In genomic region chr6:99589907-99590493, GRCh38 we compare ENCODE assay signal across 17 cellular contexts. TPM values are rescaled to one million over a fixed set of nuclear protein-coding genes. Genes with fewer than 3 reads are reported as not detected.
A peak's percentile ranks its signal among the peaks of the same experiment; 100 is the strongest.
DNase-seq lines count a peak whose midpoint lies in the region; ATAC-seq and TF ChIP-seq lines count a peak whose summit lies in the region.
"Had no signal": no experiment of that assay in that cellular context is flagged by ENCODE, and none has a peak within 500 bp of the region (broad histone marks: within the 10 kb centered on the region; RNA-seq: fewer than 3 reads in every experiment).

No MANE protein-coding gene starts in this region.

- H3K36me3 ChIP-seq in PC-3 (ENCODE audit: low read depth, low read length) (no peaks in the 10 kb centered on the region), neural cell (ENCODE audit: insufficient read depth, low read length) (no peaks in the 10 kb centered on the region)
- H3K36me3 ChIP-seq: lower lobe of right lung, Peyer's patch, tibial nerve had no signal

- H4K20me1 ChIP-seq in PC-3 (ENCODE audit: low read length) (no peaks in the 10 kb centered on the region), neural cell (ENCODE audit: insufficient read depth) (no peaks in the 10 kb centered on the region)

- H3K4me3 Mint-ChIP-seq in activated T-cell treated with anti-CD3 and anti-CD28 coated beads, Interleukin-2, amount 50 U/mL, for 24 hours, result peak overlapping the region; percentile 78
- peak overlapping the region; percentile 60 to 88 (median 81) for H3K4me3 Mint-ChIP-seq in brain

- H3K4me3 ChIP-seq in PC-3 (ENCODE audit: low read length), result no peak overlapping the region
- no peak overlapping the region for H3K4me3 ChIP-seq in neural cell (ENCODE audit: low read length)

- H3K9ac ChIP-seq in PC-3 (ENCODE audit: low read length) (no peak overlapping the region), neural cell (ENCODE audit: low read length) (no peak overlapping the region)

- DNase-seq in activated T-cell treated with anti-CD3 and anti-CD28 coated beads, Interleukin-2, amount 50 U/mL, for 24 hours, result no peak
- DNase-seq in activated T-cell treated with anti-CD3 and anti-CD28 coated beads, Interleukin-2, amount 50 U/mL, for 1 hour, result no peak
- no peak for DNase-seq in PC-3
- DNase-seq: activated CD4-positive, CD25-positive, alpha-beta regulatory T cell treated with anti-CD3 and anti-CD28 coated beads, Interleukin-2, amount 50 U/mL, for 72 hours; activated effector memory CD4-positive, alpha-beta T cell treated with anti-CD3 and anti-CD28 coated beads, Interleukin-2, amount 50 U/mL, for 16 hours; foreskin keratinocyte; lower lobe of right lung; SW 1271 had no signal

- TF ChIP-seq CTCF in PC-3 (conservative IDR thresholded peaks at IDR 0.05; ENCODE audit: low read depth, low read length) (no peak), brain (conservative IDR thresholded peaks at IDR 0.05) (no peak), neural cell (IDR thresholded peaks at IDR 0.05; ENCODE audit: poor library complexity, severe bottlenecking) (no peak)

- no peaks in the 10 kb centered on the region for H3K79me2 ChIP-seq in PC-3 (ENCODE audit: low read length)
- no peaks in the 10 kb centered on the region for H3K79me2 ChIP-seq in neural cell (replicated peaks; ENCODE audit: insufficient read depth, low read length)

- BruUV-seq in PC-3 (replicated peaks; lab: Mats Ljungman, UMichigan), result no TSS peak

- no peak for TF ChIP-seq EP300 in neural cell (conservative IDR thresholded peaks at IDR 0.05; ENCODE audit: poor library complexity, severe bottlenecking)

- no peaks in the 10 kb centered on the region for H3K4me1 ChIP-seq in PC-3 (ENCODE audit: insufficient read depth, low read length)
- H3K4me1 ChIP-seq: foreskin keratinocyte had no signal

- peaks cover 82% of the 10 kb centered on the region for H3K27me3 Mint-ChIP-seq in activated T-cell treated with anti-CD3 and anti-CD28 coated beads, Interleukin-2, amount 50 U/mL, for 24 hours
- peaks cover 92% of the 10 kb centered on the region for H3K27me3 Mint-ChIP-seq in brain

- H3K4me1 Mint-ChIP-seq in activated T-cell treated with anti-CD3 and anti-CD28 coated beads, Interleukin-2, amount 50 U/mL, for 24 hours (ENCODE audit: low read depth), result peaks cover 26% of the 10 kb centered on the region
- H3K4me1 Mint-ChIP-seq in brain, result peaks cover 26% of the 10 kb centered on the region

- H3F3A ChIP-seq in PC-3 (ENCODE audit: low read length, unreplicated experiment) (no peaks in the 10 kb centered on the region), neural cell (ENCODE audit: insufficient read depth, low read length, poor library complexity, severe bottlenecking) (no peaks in the 10 kb centered on the region)

- H3K27me3 ChIP-seq in PC-3 (ENCODE audit: low read length), result peaks cover 24% of the 10 kb centered on the region
- H3K27me3 ChIP-seq in neural cell (ENCODE audit: insufficient read depth, low read depth, low read length), result peaks cover 89% of the 10 kb centered on the region

- POLR2A ChIA-PET in PC-3 (lab: Charles Lee; ENCODE audit: unreplicated experiment), result no interaction called here

- CTCF ChIA-PET in PC-3 (lab: Charles Lee), result no interaction called here

- H3K9me2 ChIP-seq in PC-3 (replicated peaks; ENCODE audit: low read length) (no peaks in the 10 kb centered on the region), neural cell (ENCODE audit: insufficient read depth, low read length) (no peaks in the 10 kb centered on the region)

- H2AFZ ChIP-seq in PC-3 (ENCODE audit: low read length), result peak overlapping the region; percentile 93; the same call in 1 of the 2 replicates
- H2AFZ ChIP-seq in neural cell (ENCODE audit: low read depth, low read length), result no peak overlapping the region

- no peak overlapping the region for H3K27ac Mint-ChIP-seq in activated T-cell treated with anti-CD3 and anti-CD28 coated beads, Interleukin-2, amount 50 U/mL, for 24 hours
- H3K27ac Mint-ChIP-seq in brain, result peak overlapping the region in 1 of 5 experiments; percentile 4

- TF ChIP-seq RAD21 in neural cell (conservative IDR thresholded peaks at IDR 0.05), result no peak

- H3K27ac ChIP-seq in PC-3 (ENCODE audit: low read length) (no peak overlapping the region), neural cell (ENCODE audit: low read length) (no peak overlapping the region)
- H3K27ac ChIP-seq: foreskin keratinocyte, lower lobe of right lung, Peyer's patch, tibial nerve had no signal

- intact Hi-C loops in PC-3 (cut with micrococcal nuclease), result loop anchor here (5.0 kb wide), 1 partner anchor 232 kb away; no protein-coding TSS in a partner anchor

- H3K36me3 Mint-ChIP-seq in activated T-cell treated with anti-CD3 and anti-CD28 coated beads, Interleukin-2, amount 50 U/mL, for 24 hours (ENCODE audit: low read depth), result no peaks in the 10 kb centered on the region
- H3K36me3 Mint-ChIP-seq in brain, result no peaks in the 10 kb centered on the region

- no peaks in the 10 kb centered on the region for H3K9me3 ChIP-seq in PC-3 (ENCODE audit: low read length)
- no peaks in the 10 kb centered on the region for H3K9me3 ChIP-seq in neural cell (ENCODE audit: low read length)
- H3K9me3 ChIP-seq: lower lobe of right lung had no signal

- no peaks in the 10 kb centered on the region for H3K9me3 Mint-ChIP-seq in activated T-cell treated with anti-CD3 and anti-CD28 coated beads, Interleukin-2, amount 50 U/mL, for 24 hours
- peaks cover 0 to 15% (median 6%) of the 10 kb centered on the region in 5 experiments for H3K9me3 Mint-ChIP-seq in brain

- peak overlapping the region; percentile 97; the same call in 1 of the 2 replicates for H3K4me2 ChIP-seq in PC-3 (ENCODE audit: low read length)
- H3K4me2 ChIP-seq in neural cell (ENCODE audit: low read length), result no peak overlapping the region

- ATAC-seq in PC-3 (no peak), GM19467 (IDR thresholded peaks at IDR 0.05; ENCODE audit: unreplicated experiment) (no peak), HG02938 (IDR thresholded peaks at IDR 0.05; ENCODE audit: unreplicated experiment) (no peak), GM18517 (IDR thresholded peaks at IDR 0.05; ENCODE audit: unreplicated experiment) (no peak)

TF ChIP-seq in neural cell, 6 proteins besides CTCF, POLR2A, EP300 and RAD21:
- TF ChIP-seq TAF1 (IDR thresholded peaks at IDR 0.05; ENCODE audit: low read depth) (no peak), REST (IDR thresholded peaks at IDR 0.05; ENCODE audit: borderline replicate concordance) (no peak), POLR2AphosphoS5 (IDR thresholded peaks at IDR 0.05) (peak; percentile 47)

RNA-seq across cellular contexts. Expression of gene PRDM13, which starts 16.6 kb away (rescaled TPM):
- not detected in 2 replicates for total RNA-seq in PC-3 (2014; rRNA removed)
- polyA plus RNA-seq in brain (ENCODE audit: insufficient read depth, low read depth, low replicate concordance) (2.5 TPM), neural cell (not detected in 2 replicates)
- polyA minus RNA-seq in neural cell, result not detected in 2 replicates
- total RNA-seq: bronchial epithelial cell, foreskin keratinocyte, lower lobe of right lung, M059J, Peyer's patch, tibial nerve had no signal
- polyA plus RNA-seq: foreskin keratinocyte had no signal

RNA-seq across cellular contexts. Expression of gene CCNC, which starts 21.5 kb away (rescaled TPM):
- total RNA-seq in PC-3 (2014; rRNA removed), result 53.7 and 69.3 TPM in 2 replicates
- polyA plus RNA-seq in brain (ENCODE audit: insufficient read depth, low read depth, low replicate concordance), result 18.6 TPM
- 111 and 117 TPM in 2 replicates for polyA plus RNA-seq in neural cell
- polyA minus RNA-seq in neural cell, result 75.2 and 226 TPM in 2 replicates
